Comparison of ENCODE assay signal across 1 cellular context in genomic region chr1:67451377-67451776, GRCh38.
TF ChIP-seq lines count a peak whose summit lies in the region.

No MANE protein-coding gene starts in this region.

TF ChIP-seq in GM23338, 12 proteins besides CTCF, POLR2A, EP300 and RAD21 (continued from another document):
- TF ChIP-seq ZNF462 (CRISPR knock-in tag; IDR thresholded peaks at IDR 0.05): no peak
- TF ChIP-seq ZNF114 (CRISPR knock-in tag; IDR thresholded peaks at IDR 0.05): no peak
- TF ChIP-seq JUNB (IDR thresholded peaks at IDR 0.05; ENCODE audit: unreplicated experiment): no peak
- no peak for TF ChIP-seq STAT1 (IDR thresholded peaks at IDR 0.05; ENCODE audit: unreplicated experiment)
- TF ChIP-seq EZH2phosphoT487 (IDR thresholded peaks at IDR 0.05; ENCODE audit: unreplicated experiment): no peak
